ENCODE assay signal across 8 cellular contexts in genomic region chrX:21840199-21840557, GRCh38. TPM values are rescaled to one million over a fixed set of nuclear protein-coding genes. Genes with fewer than 3 reads are reported as not detected.
DNase-seq lines count a peak whose midpoint lies in the region; ATAC-seq, FAIRE-seq and TF ChIP-seq lines count a peak whose summit lies in the region.

No MANE protein-coding gene starts in this region.

- H3K9me3 Mint-ChIP-seq in activated CD4-positive, alpha-beta T cell treated with anti-CD3 and anti-CD28 coated beads, Interleukin-2, amount 10 ng/mL, durations not matched to agents 24 days and 14 days: no peaks in the 10 kb centered on the region
- no peaks in the 10 kb centered on the region for H3K9me3 Mint-ChIP-seq in activated T-helper 2 cell treated with anti-CD3 and anti-CD28 coated beads, Interferon-gamma antibody, Interleukin-2, Interleukin-4, amounts not matched to agents 10 μg/mL and 5 μg/mL and 100 μg/mL, durations not matched to agents 14 hours and 24 hours and 36 hours

- intact Hi-C loops in activated CD4-positive, alpha-beta T cell treated with anti-CD3 and anti-CD28 coated beads, Interleukin-2, amount 10 ng/mL, durations not matched to agents 24 days and 14 days (cut with micrococcal nuclease): loop anchor here (2.0 kb wide), 1 partner anchor 91 kb away; no protein-coding TSS in a partner anchor
- intact Hi-C loops in activated T-helper 2 cell treated with anti-CD3 and anti-CD28 coated beads, Interferon-gamma antibody, Interleukin-2, Interleukin-4, amounts not matched to agents 10 μg/mL and 5 μg/mL and 100 μg/mL, durations not matched to agents 14 hours and 24 hours and 36 hours (cut with micrococcal nuclease): loop anchor here (5.0 kb wide), 1 partner anchor 92 kb away; no protein-coding TSS in a partner anchor

- H3K4me3 Mint-ChIP-seq in activated CD4-positive, alpha-beta T cell treated with anti-CD3 and anti-CD28 coated beads, Interleukin-2, amount 10 ng/mL, durations not matched to agents 24 days and 14 days: peak overlapping the region; percentile 93
- H3K4me3 Mint-ChIP-seq in activated T-helper 2 cell treated with anti-CD3 and anti-CD28 coated beads, Interferon-gamma antibody, Interleukin-2, Interleukin-4, amounts not matched to agents 10 μg/mL and 5 μg/mL and 100 μg/mL, durations not matched to agents 14 hours and 24 hours and 36 hours (ENCODE audit: low read depth): peak overlapping the region; percentile 87

- H3K36me3 Mint-ChIP-seq in activated CD4-positive, alpha-beta T cell treated with anti-CD3 and anti-CD28 coated beads, Interleukin-2, amount 10 ng/mL, durations not matched to agents 24 days and 14 days (ENCODE audit: low read depth): peaks cover 7% of the 10 kb centered on the region
- H3K36me3 Mint-ChIP-seq in activated T-helper 2 cell treated with anti-CD3 and anti-CD28 coated beads, Interferon-gamma antibody, Interleukin-2, Interleukin-4, amounts not matched to agents 10 μg/mL and 5 μg/mL and 100 μg/mL, durations not matched to agents 14 hours and 24 hours and 36 hours (ENCODE audit: low read depth): peaks cover 11% of the 10 kb centered on the region

- H3K4me1 Mint-ChIP-seq in activated CD4-positive, alpha-beta T cell treated with anti-CD3 and anti-CD28 coated beads, Interleukin-2, amount 10 ng/mL, durations not matched to agents 24 days and 14 days: peaks cover 9% of the 10 kb centered on the region
- peaks cover 6% of the 10 kb centered on the region for H3K4me1 Mint-ChIP-seq in activated T-helper 2 cell treated with anti-CD3 and anti-CD28 coated beads, Interferon-gamma antibody, Interleukin-2, Interleukin-4, amounts not matched to agents 10 μg/mL and 5 μg/mL and 100 μg/mL, durations not matched to agents 14 hours and 24 hours and 36 hours (ENCODE audit: low read depth)

- H3K27me3 Mint-ChIP-seq in activated CD4-positive, alpha-beta T cell treated with anti-CD3 and anti-CD28 coated beads, Interleukin-2, amount 10 ng/mL, durations not matched to agents 24 days and 14 days: no peaks in the 10 kb centered on the region
- H3K27me3 Mint-ChIP-seq in activated T-helper 2 cell treated with anti-CD3 and anti-CD28 coated beads, Interferon-gamma antibody, Interleukin-2, Interleukin-4, amounts not matched to agents 10 μg/mL and 5 μg/mL and 100 μg/mL, durations not matched to agents 14 hours and 24 hours and 36 hours (ENCODE audit: low read depth): no peaks in the 10 kb centered on the region

- no peak for FAIRE-seq in H54 (lab: Jason Lieb, UNC)

- DNase-seq in activated CD4-positive, alpha-beta T cell treated with anti-CD3 and anti-CD28 coated beads, Interleukin-2, amount 10 ng/mL, durations not matched to agents 24 days and 14 days: peak; percentile 68
- no peak for DNase-seq in activated CD4-positive, alpha-beta T cell treated with anti-CD3 and anti-CD28 coated beads for 4 hours
- DNase-seq in activated T-helper 2 cell treated with anti-CD3 and anti-CD28 coated beads, Interferon-gamma antibody, Interleukin-2, Interleukin-4, amounts not matched to agents 10 μg/mL and 5 μg/mL and 100 μg/mL, durations not matched to agents 14 hours and 24 hours and 36 hours (ENCODE audit: low spot score): no peak
- DNase-seq in iris pigment epithelial cell (ENCODE audit: low read depth): peak; percentile 12
- DNase-seq in stimulated activated naive CD4-positive, alpha-beta T cell treated with Interleukin-2 at 50 U/mL for 16 hours (lab: John Stamatoyannopoulos, UW): peak; percentile 2
- DNase-seq in NCI-H2029 treated with DMSO at 0.1 percent for 48 hours (lab: John Stamatoyannopoulos, UW): no peak
- no peak for DNase-seq in H54 (ENCODE audit: insufficient read length, low spot score)

- peak overlapping the region; percentile 96 for H3K27ac Mint-ChIP-seq in activated CD4-positive, alpha-beta T cell treated with anti-CD3 and anti-CD28 coated beads, Interleukin-2, amount 10 ng/mL, durations not matched to agents 24 days and 14 days
- H3K27ac Mint-ChIP-seq in activated T-helper 2 cell treated with anti-CD3 and anti-CD28 coated beads, Interferon-gamma antibody, Interleukin-2, Interleukin-4, amounts not matched to agents 10 μg/mL and 5 μg/mL and 100 μg/mL, durations not matched to agents 14 hours and 24 hours and 36 hours: peak overlapping the region; percentile 85

- peak; percentile 13 for ATAC-seq in HG03442 (IDR thresholded peaks at IDR 0.05; ENCODE audit: unreplicated experiment)

- no peak for TF ChIP-seq POLR2A in H54 (IDR thresholded peaks at IDR 0.05; ENCODE audit: low read depth, low read length)

RNA-seq across cellular contexts. Expression of gene MBTPS2, which starts 0.8 kb away (rescaled TPM):
- total RNA-seq in activated CD4-positive, alpha-beta T cell treated with anti-CD3 and anti-CD28 coated beads, Interleukin-2, amount 10 ng/mL, durations not matched to agents 24 days and 14 days: 10.0 and 11.3 TPM in 2 replicates
- 9.8 and 10.4 TPM in 2 replicates for total RNA-seq in activated T-helper 2 cell treated with anti-CD3 and anti-CD28 coated beads, Interferon-gamma antibody, Interleukin-2, Interleukin-4, amounts not matched to agents 10 μg/mL and 5 μg/mL and 100 μg/mL, durations not matched to agents 14 hours and 24 hours and 36 hours

RNA-seq across cellular contexts. Expression of gene YY2, which starts 15.6 kb away (rescaled TPM):
- total RNA-seq in activated CD4-positive, alpha-beta T cell treated with anti-CD3 and anti-CD28 coated beads, Interleukin-2, amount 10 ng/mL, durations not matched to agents 24 days and 14 days: 1.4 and 2.2 TPM in 2 replicates
- 1.7 and 2.0 TPM in 2 replicates for total RNA-seq in activated T-helper 2 cell treated with anti-CD3 and anti-CD28 coated beads, Interferon-gamma antibody, Interleukin-2, Interleukin-4, amounts not matched to agents 10 μg/mL and 5 μg/mL and 100 μg/mL, durations not matched to agents 14 hours and 24 hours and 36 hours

Comparison
In these comparisons a context has a peak if more than half of its experiments do, and no peak if none do; other contexts are left out.
1. DNase-seq: peak in activated CD4-positive, alpha-beta T cell treated with anti-CD3 and anti-CD28 coated beads, Interleukin-2, amount 10 ng/mL, durations not matched to agents 24 days and 14 days (single experiment), iris pigment epithelial cell (single experiment) and stimulated activated naive CD4-positive, alpha-beta T cell treated with Interleukin-2 at 50 U/mL for 16 hours (single experiment); none in activated CD4-positive, alpha-beta T cell treated with anti-CD3 and anti-CD28 coated beads for 4 hours (0 of 2), activated T-helper 2 cell treated with anti-CD3 and anti-CD28 coated beads, Interferon-gamma antibody, Interleukin-2, Interleukin-4, amounts not matched to agents 10 μg/mL and 5 μg/mL and 100 μg/mL, durations not matched to agents 14 hours and 24 hours and 36 hours (single experiment), NCI-H2029 treated with DMSO at 0.1 percent for 48 hours (single experiment) and H54 (single experiment).